ENCODE assay signal across 10 cellular contexts in genomic region chr1:16666502-16667421, GRCh38. TPM values are rescaled to one million over a fixed set of nuclear protein-coding genes. Genes with fewer than 3 reads are reported as not detected.
DNase-seq lines count a peak whose midpoint lies in the region; ATAC-seq, FAIRE-seq and TF ChIP-seq lines count a peak whose summit lies in the region.
"Not testable (repeated sequence)": the region's sequence is repeated elsewhere in the genome, so short reads cannot be mapped to it uniquely, and the experiment has no call there.
"Had no signal": no experiment of that assay in that cellular context is flagged by ENCODE, and none has a peak within 500 bp of the region (broad histone marks: within the 10 kb centered on the region; RNA-seq: fewer than 3 reads in every experiment).

RNU1-3 (minus strand) TSS chr1:16666948.

- not testable (repeated sequence) for H2AFZ ChIP-seq in H9 (ENCODE audit: low read length); K562 (ENCODE audit: low read depth, low read length)

- not testable (repeated sequence) for H2BK12ac ChIP-seq in H9 (ENCODE audit: insufficient read length, low read depth, low read length)

- ATAC-seq in GM19351 (IDR thresholded peaks at IDR 0.05; ENCODE audit: unreplicated experiment) (peak; percentile 82), HG03135 (IDR thresholded peaks at IDR 0.05; ENCODE audit: unreplicated experiment) (peak; percentile 98), SK-N-SH treated with all-trans-retinoic acid at 6 μM for 48 hours (peak; percentile 100), K562 (peak; percentile 100), pancreas (peak; percentile 91 to 100 (median 98))

- not testable (repeated sequence) for H2BK120ac ChIP-seq in H9 (ENCODE audit: low read depth, low read length, poor library complexity, severe bottlenecking)

- H3K4me3 ChIP-seq in CD8-positive, alpha-beta memory T cell (ENCODE audit: low read length); K562; left ventricle myocardium inferior; pancreas: not testable (repeated sequence)

- H3K4me3 Mint-ChIP-seq in CD8-positive, alpha-beta memory T cell; H9: not testable (repeated sequence)

- TF ChIP-seq RAD21 in K562 (CRISPR knock-in tag; conservative IDR thresholded peaks at IDR 0.05 in 1 of 2, IDR thresholded peaks at IDR 0.05 in 1 of 2): not testable (repeated sequence)

- not testable (repeated sequence) for TF ChIP-seq EP300 in K562 (IDR thresholded peaks at IDR 0.05; ENCODE audit: low read length)

- POLR2A ChIA-PET in CD8-positive, alpha-beta memory T cell (lab: Charles Lee); K562 (lab: Yijun Ruan, JAX): not testable (repeated sequence)

- not testable (repeated sequence) for H3K4ac ChIP-seq in H9 (ENCODE audit: low read depth, low read length)

- not testable (repeated sequence) for H4K8ac ChIP-seq in H9 (replicated peaks; ENCODE audit: insufficient read length, low read depth, low read length)

- not testable (repeated sequence) for TF ChIP-seq POLR2A in K562 (conservative IDR thresholded peaks at IDR 0.05)

- not testable (repeated sequence) for H3K27ac Mint-ChIP-seq in CD8-positive, alpha-beta memory T cell; H9

- not testable (repeated sequence) for H3K9me3 Mint-ChIP-seq in CD8-positive, alpha-beta memory T cell; H9

- CTCF ChIA-PET in CD8-positive, alpha-beta memory T cell (lab: Charles Lee); K562 (lab: Yijun Ruan, JAX; ENCODE audit: low intra/inter-chr PET ratio): not testable (repeated sequence)

- not testable (repeated sequence) for H3K36me3 ChIP-seq in CD8-positive, alpha-beta memory T cell (ENCODE audit: insufficient read depth, low read length); K562 (ENCODE audit: control insufficient read depth, insufficient read depth, low read length); left ventricle myocardium inferior; pancreas

- not testable (repeated sequence) for TF ChIP-seq CTCF in H9 (conservative IDR thresholded peaks at IDR 0.05); K562 (IDR thresholded peaks at IDR 0.05 in 2 of 3, conservative IDR thresholded peaks at IDR 0.05 in 1 of 3; ENCODE audit: insufficient read depth in 2 of 3, low read depth in 1 of 3, low read length in 3 of 3); left ventricle myocardium inferior (IDR thresholded peaks at IDR 0.05; ENCODE audit: borderline replicate concordance); pancreas (IDR thresholded peaks at IDR 0.05)

- H3K27me3 ChIP-seq in CD8-positive, alpha-beta memory T cell (ENCODE audit: insufficient read depth, low read length, poor library complexity, severe bottlenecking); H9 (ENCODE audit: insufficient read depth, low read length); K562 (ENCODE audit: control insufficient read depth in 2 of 2, insufficient read depth in 2 of 2, low read length in 2 of 2); left ventricle myocardium inferior (ENCODE audit: low read depth); pancreas: not testable (repeated sequence)

- H3K4me2 ChIP-seq in H9 (ENCODE audit: insufficient read depth, insufficient read length, low read length); K562 (ENCODE audit: insufficient read depth, low read length): not testable (repeated sequence)

- H2AK5ac ChIP-seq in H9 (ENCODE audit: insufficient read length, low read length): not testable (repeated sequence)

- not testable (repeated sequence) for H3K9me1 ChIP-seq in K562 (ENCODE audit: control insufficient read depth, insufficient read depth, low read length)

- BruUV-seq in K562 (replicated peaks; lab: Mats Ljungman, UMichigan): TSS peak; percentile 99

- DNase-seq in CD8-positive, alpha-beta memory T cell; H9; K562 (ENCODE audit: extremely low read depth in 1 of 4, low spot score in 3 of 4); left ventricle myocardium inferior; pancreas: not testable (repeated sequence)

- H3K4me1 ChIP-seq in CD8-positive, alpha-beta memory T cell (ENCODE audit: insufficient read depth, low read length); H9 (ENCODE audit: insufficient read depth, low read length); K562 (replicated peaks in 1 of 2; ENCODE audit: control insufficient read depth in 2 of 2, insufficient read depth in 2 of 2, low read length in 2 of 2); left ventricle myocardium inferior; pancreas: not testable (repeated sequence)

- H3K9ac ChIP-seq in H9 (ENCODE audit: extremely low read depth, insufficient read length, low read length); K562 (ENCODE audit: insufficient read depth in 1 of 2, low read depth in 2 of 2, low read length in 2 of 2): not testable (repeated sequence)

- in situ Hi-C loops in K562 (cut with MboI): not testable (repeated sequence)

- H3T11ph ChIP-seq in H9 (ENCODE audit: low read length): not testable (repeated sequence)

- not testable (repeated sequence) for H4K5ac ChIP-seq in H9 (ENCODE audit: insufficient read length, low read depth, low read length)

- no CpG with 5 or more reads among the region's 46 CpGs for WGBS in H9 (ENCODE audit: extremely low coverage, insufficient read length, low lambda C conversion rate)
- WGBS in K562 (ENCODE audit: insufficient coverage, low coverage, missing lambda C conversion rate): no CpG with 5 or more reads among the region's 46 CpGs
- WGBS in pancreas, 2 donors: no CpG with 5 or more reads among the region's 46 CpGs

- H2BK15ac ChIP-seq in H9 (ENCODE audit: low read depth, low read length): not testable (repeated sequence)

- H4K91ac ChIP-seq in H9 (ENCODE audit: insufficient read length, low read depth, low read length): not testable (repeated sequence)

- H3K56ac ChIP-seq in H9 (ENCODE audit: insufficient read length, low read depth, low read length): not testable (repeated sequence)

- H3K79me2 ChIP-seq in H9 (ENCODE audit: insufficient read depth, low read length); K562 (ENCODE audit: control insufficient read depth, insufficient read depth, low read length): not testable (repeated sequence)

- not testable (repeated sequence) for H3K23me2 ChIP-seq in H9 (ENCODE audit: insufficient read length, low read depth, low read length, poor library complexity, severe bottlenecking)

- H3K9me3 ChIP-seq in CD8-positive, alpha-beta memory T cell (ENCODE audit: low read length); H9 (ENCODE audit: control insufficient read depth, low read depth, low read length); K562 (replicated peaks; ENCODE audit: control insufficient read depth, insufficient read depth, low read depth, low read length); left ventricle myocardium inferior (replicated peaks); pancreas: not testable (repeated sequence)

- H3K4me1 Mint-ChIP-seq in CD8-positive, alpha-beta memory T cell; H9: not testable (repeated sequence)

- not testable (repeated sequence) for H3K36me3 Mint-ChIP-seq in CD8-positive, alpha-beta memory T cell; H9 (ENCODE audit: insufficient read depth in 1 of 3, low read depth in 3 of 3)

- not testable (repeated sequence) for FAIRE-seq in K562 (lab: Jason Lieb, UNC)
- FAIRE-seq in pancreas (lab: Jason Lieb, UNC): peak; percentile 98

- H3K79me1 ChIP-seq in H9 (ENCODE audit: insufficient read depth, low read depth, low read length, poor library complexity, severe bottlenecking): not testable (repeated sequence)

- not testable (repeated sequence) for H3K18ac ChIP-seq in H9 (ENCODE audit: insufficient read length, low read depth, low read length)

- H3K14ac ChIP-seq in H9 (ENCODE audit: insufficient read depth, low read length): not testable (repeated sequence)

- H3K23ac ChIP-seq in H9 (ENCODE audit: insufficient read length, low read depth, low read length): not testable (repeated sequence)

- intact Hi-C loops in K562 (cut with micrococcal nuclease); left ventricle myocardium inferior (cut with micrococcal nuclease); pancreas (cut with DNase I): not testable (repeated sequence)

- H2BK20ac ChIP-seq in H9 (ENCODE audit: low read depth, low read length, poor library complexity, severe bottlenecking): not testable (repeated sequence)

- H2BK5ac ChIP-seq in H9 (ENCODE audit: insufficient read length, low read length): not testable (repeated sequence)

- H3K27me3 Mint-ChIP-seq in CD8-positive, alpha-beta memory T cell; H9 (ENCODE audit: low read depth): not testable (repeated sequence)

- H3K27ac ChIP-seq in CD8-positive, alpha-beta memory T cell (ENCODE audit: low read depth, low read length); H9 (ENCODE audit: insufficient read length, low read depth, low read length); K562 (ENCODE audit: extremely low read depth, low read depth, low read length); left ventricle myocardium inferior (replicated peaks); pancreas: not testable (repeated sequence)

- not testable (repeated sequence) for H4K20me1 ChIP-seq in H9 (ENCODE audit: control insufficient read depth, insufficient read depth, insufficient read length); K562 (replicated peaks; ENCODE audit: control insufficient read depth, insufficient read depth, low read length)

RNA-seq across cellular contexts. Expression of gene RNU1-3, which starts in this region (rescaled TPM):
- 1,000 to 10,000 TPM; 1,293 to 1,300 TPM for total RNA-seq in CD8-positive, alpha-beta memory T cell
- polyA plus RNA-seq in CD8-positive, alpha-beta memory T cell: not detected
- 1,874 and 2,051 TPM in 2 replicates for total RNA-seq in H9 (2021)
- under 0.01 TPM in 2 replicates for total RNA-seq in K562 (2011; cell fraction: chromatin; rRNA removed; ENCODE audit: low replicate concordance)
- under 0.01 and 21,200 TPM in 2 replicates for total RNA-seq in K562 (2011; cell fraction: nucleolus; rRNA removed)
- under 0.01 and 24,158 TPM in 2 replicates for total RNA-seq in K562 (2011; cell fraction: nucleoplasm; rRNA removed)
- under 0.01 TPM in 2 replicates for total RNA-seq in K562 (2014; rRNA removed)
- total RNA-seq in K562 (2014; rRNA removed; fragmentation: Illumina TruSeq; extraction: Trizol): 28,565 and 32,823 TPM in 2 replicates
- total RNA-seq in K562 (2015; rRNA removed; fragmentation: Illumina TruSeq; extraction: Trizol): 20,456 and 27,045 TPM in 2 replicates
- total RNA-seq in K562 (2021): 2,231 and 2,538 TPM in 2 replicates
- polyA plus RNA-seq in K562 (2011; rRNA removed): 83.9 TPM in 1 of 2 replicates, not detected in the other
- polyA plus RNA-seq in K562 (2011; cell fraction: cytosol; rRNA removed): under 0.01 TPM in 1 of 2 replicates, not detected in the other
- polyA plus RNA-seq in K562 (2011; cell fraction: nucleus; rRNA removed): under 0.01 and 1,424 TPM in 2 replicates
- polyA plus RNA-seq in K562 (2012): 25.1 TPM in 1 of 2 replicates, not detected in the other
- not detected in 2 replicates for polyA plus RNA-seq in K562 (2014; fragmentation: Illumina TruSeq; extraction: Trizol)
- 1 to 10 TPM in 1 of 2 experiments, not detected in 1; 3.0 TPM for polyA plus RNA-seq in K562 (2014; fragmentation: Nextera tagmentation; extraction: Ambion mirVana)
- not detected in 2 replicates for polyA plus RNA-seq in K562 (2014; rRNA removed)
- polyA minus RNA-seq in K562 (2011; rRNA and poly(A)+ RNA removed): 10,756 and 20,531 TPM in 2 replicates
- 58,964 and 66,171 TPM in 2 replicates for polyA minus RNA-seq in K562 (2011; cell fraction: cytosol; rRNA and poly(A)+ RNA removed)
- polyA minus RNA-seq in K562 (2011; cell fraction: nucleus; rRNA and poly(A)+ RNA removed): 66,769 and 85,880 TPM in 2 replicates
- 6,072 TPM for total RNA-seq in left ventricle myocardium inferior
- total RNA-seq in pancreas: 1,000 to 10,000 TPM in 4 of 6 donors, 100 to 1,000 TPM in 2; 687 to 5,169 (median 2,340) TPM
- polyA plus RNA-seq in pancreas: not detected
- polyA plus RNA-seq: cardiac muscle cell, small intestine had no signal
